12 cellular contexts compared by ENCODE assay signal in the genomic region with DNA sequence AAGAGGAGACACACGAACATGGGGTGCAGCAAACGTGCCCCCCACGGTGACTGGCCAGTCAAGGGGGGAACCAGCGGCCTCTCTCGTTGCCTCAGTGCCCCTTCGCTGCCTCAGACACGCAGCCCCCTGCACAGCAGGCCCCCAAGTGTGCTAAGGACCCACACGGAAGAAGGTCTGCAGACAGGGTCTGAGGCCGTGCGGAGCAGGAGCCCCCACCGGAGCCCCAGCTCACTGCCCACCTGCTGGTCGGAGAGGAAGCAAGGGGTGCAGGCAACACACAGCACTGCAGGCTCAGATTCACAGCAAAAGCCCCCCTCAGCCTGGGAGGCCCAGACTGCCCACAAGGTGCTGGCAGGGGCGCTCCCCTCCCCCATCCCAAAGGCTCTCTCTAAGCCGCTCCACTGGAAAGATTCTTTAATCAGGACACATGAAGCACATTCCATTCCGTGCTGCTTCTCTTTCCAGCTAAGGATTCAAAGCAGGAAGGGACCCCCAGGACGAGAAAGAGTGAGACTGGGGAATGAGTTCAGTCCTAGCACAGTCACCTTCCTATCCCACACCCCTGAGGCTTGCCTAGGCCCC.
"Had no signal": no experiment of that assay in that cellular context is flagged by ENCODE, and none has a peak within 500 bp of the region (broad histone marks: within the 10 kb centered on the region; RNA-seq: fewer than 3 reads in every experiment).

No MANE protein-coding gene starts in this region.

- H3K4me1 Mint-ChIP-seq: activated CD4-positive, alpha-beta T cell treated with anti-CD3 and anti-CD28 coated beads for 36 hours had no signal

- H3K9me3 Mint-ChIP-seq: activated naive CD4-positive, alpha-beta T cell treated with anti-CD3 and anti-CD28 coated beads for 36 hours; mesothelial cell of epicardium had no signal

- FAIRE-seq: small intestine had no signal

- DNase-seq: caudate nucleus, cortex of kidney, erythroblast, kidney glomerular epithelial cell, small intestine, trophoblast cell had no signal

- H2AFZ ChIP-seq: parathyroid adenoma had no signal

- H3K27ac Mint-ChIP-seq: activated CD4-positive, alpha-beta T cell treated with anti-CD3 and anti-CD28 coated beads for 36 hours; activated naive CD4-positive, alpha-beta T cell treated with anti-CD3 and anti-CD28 coated beads for 36 hours; mesothelial cell of epicardium had no signal

- H3K4me3 Mint-ChIP-seq: activated CD4-positive, alpha-beta T cell treated with anti-CD3 and anti-CD28 coated beads for 36 hours; activated CD8-positive, alpha-beta T cell treated with anti-CD3 and anti-CD28 coated beads, Interleukin-2, amount 10 ng/mL, durations not matched to agents 7 days and 5 days; activated naive CD4-positive, alpha-beta T cell treated with anti-CD3 and anti-CD28 coated beads for 36 hours; mesothelial cell of epicardium had no signal

- H3K9ac ChIP-seq: parathyroid adenoma had no signal

- H3K27me3 Mint-ChIP-seq: activated CD4-positive, alpha-beta T cell treated with anti-CD3 and anti-CD28 coated beads for 36 hours had no signal

- H3K4me1 ChIP-seq: parathyroid adenoma had no signal

- H3K27ac ChIP-seq: parathyroid adenoma, VCaP had no signal
